In the genomic region with DNA sequence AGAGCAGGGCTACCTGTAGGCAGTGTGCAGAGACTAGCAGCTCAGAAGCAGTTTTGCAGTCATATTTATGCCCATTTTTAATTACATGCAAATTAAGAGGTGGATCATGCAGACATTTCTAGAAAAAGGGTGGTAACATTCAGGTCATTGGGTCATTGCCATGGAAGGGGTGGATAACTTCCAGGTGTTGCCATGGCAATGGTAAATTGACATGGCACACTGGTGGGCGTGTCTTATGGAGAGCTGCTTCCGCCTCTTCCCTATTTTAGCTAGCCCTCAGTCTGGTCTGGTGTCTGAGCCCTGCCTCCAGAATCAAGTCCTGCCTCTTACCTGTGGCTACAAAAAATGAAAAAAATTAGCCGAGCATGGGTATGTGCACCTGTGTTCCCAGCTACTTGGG, we compare ENCODE assay signal across 2 cellular contexts.
TF ChIP-seq lines count a peak whose summit lies in the region.

No MANE protein-coding gene starts in this region.

TF ChIP-seq in HCT116, 20 proteins besides CTCF, POLR2A, EP300 and RAD21:
- no peak for TF ChIP-seq YY1 (IDR thresholded peaks at IDR 0.05; ENCODE audit: extremely low read depth, insufficient replicate concordance, low read depth, low read length)
- no peak for TF ChIP-seq ELF1 (IDR thresholded peaks at IDR 0.05; ENCODE audit: borderline replicate concordance, low read depth)
- no peak for TF ChIP-seq CBX3 (IDR thresholded peaks at IDR 0.05; ENCODE audit: low read depth)
- TF ChIP-seq POLR2AphosphoS5 (IDR thresholded peaks at IDR 0.05; ENCODE audit: low read depth, low read length) = no peak
- no peak for TF ChIP-seq EGR1 (IDR thresholded peaks at IDR 0.05; ENCODE audit: low read depth)
- no peak for TF ChIP-seq SIN3A (IDR thresholded peaks at IDR 0.05; ENCODE audit: low read depth)
- TF ChIP-seq CEBPB (IDR thresholded peaks at IDR 0.05; ENCODE audit: low read depth) = no peak
- TF ChIP-seq JUND (IDR thresholded peaks at IDR 0.05) = no peak
- no peak for TF ChIP-seq ZFX (IDR thresholded peaks at IDR 0.05)
- no peak for TF ChIP-seq SP1 (IDR thresholded peaks at IDR 0.05; ENCODE audit: low read depth)
- no peak for TF ChIP-seq REST (IDR thresholded peaks at IDR 0.05; ENCODE audit: low read depth)
- no peak for TF ChIP-seq ZNF274 (IDR thresholded peaks at IDR 0.05; ENCODE audit: low read depth, low read length)
- TF ChIP-seq ATF3 (IDR thresholded peaks at IDR 0.05) = no peak
- no peak for TF ChIP-seq EZH2 (IDR thresholded peaks at IDR 0.05)
- TF ChIP-seq TCF7L2 (IDR thresholded peaks at IDR 0.05; ENCODE audit: borderline replicate concordance, extremely low read depth, insufficient read depth, insufficient read length) = no peak
TF ChIP-seq in HCT116: peak in this region for 0.

TF ChIP-seq in K562, 482 proteins besides CTCF, POLR2A, EP300 and RAD21:
- TF ChIP-seq ARHGAP35 (IDR thresholded peaks at IDR 0.05; ENCODE audit: partially characterized antibody) = no peak
- peak; percentile 92 for TF ChIP-seq PKNOX1 (IDR thresholded peaks at IDR 0.05)
- peak; percentile 90 for TF ChIP-seq RFX1 (IDR thresholded peaks at IDR 0.05)
- TF ChIP-seq ZNF584 (CRISPR knock-in tag; IDR thresholded peaks at IDR 0.05; ENCODE audit: low read depth) = no peak
- no peak for TF ChIP-seq ZNF740 (CRISPR knock-in tag; IDR thresholded peaks at IDR 0.05)
- no peak for TF ChIP-seq ZNF740 (tag; IDR thresholded peaks at IDR 0.05)
- no peak for TF ChIP-seq MTA3 (IDR thresholded peaks at IDR 0.05; ENCODE audit: borderline replicate concordance)
- no peak for TF ChIP-seq PHF8 (IDR thresholded peaks at IDR 0.05; ENCODE audit: borderline replicate concordance, low read length)
- 0 out of 2 replicates have a peak, but pooled peaks have one; percentile 22 for TF ChIP-seq BMI1 (IDR thresholded peaks at IDR 0.05; ENCODE audit: low read length)
- TF ChIP-seq CSDE1 (IDR thresholded peaks at IDR 0.05) = peak in 1 of 2 experiments; percentile 36; a peak in 1 of 4 replicates
- peak; percentile 40; the same call in 1 of the 2 replicates for TF ChIP-seq SPI1 (IDR thresholded peaks at IDR 0.05; ENCODE audit: borderline replicate concordance, low read depth, low read length)
- TF ChIP-seq, protein P1, sequence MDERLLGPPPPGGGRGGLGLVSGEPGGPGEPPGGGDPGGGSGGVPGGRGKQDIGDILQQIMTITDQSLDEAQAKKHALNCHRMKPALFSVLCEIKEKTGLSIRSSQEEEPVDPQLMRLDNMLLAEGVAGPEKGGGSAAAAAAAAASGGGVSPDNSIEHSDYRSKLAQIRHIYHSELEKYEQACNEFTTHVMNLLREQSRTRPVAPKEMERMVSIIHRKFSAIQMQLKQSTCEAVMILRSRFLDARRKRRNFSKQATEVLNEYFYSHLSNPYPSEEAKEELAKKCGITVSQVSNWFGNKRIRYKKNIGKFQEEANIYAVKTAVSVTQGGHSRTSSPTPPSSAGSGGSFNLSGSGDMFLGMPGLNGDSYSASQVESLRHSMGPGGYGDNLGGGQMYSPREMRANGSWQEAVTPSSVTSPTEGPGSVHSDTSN (CRISPR knock-in tag; IDR thresholded peaks at IDR 0.05; ENCODE audit: low read depth) = no peak
- TF ChIP-seq, protein P1 (tag; conservative IDR thresholded peaks at IDR 0.05; ENCODE audit: low read depth) = peak; percentile 61; the same call in 1 of the 2 replicates
TF ChIP-seq in K562: peak in this region for 6.
